In the genomic region with DNA sequence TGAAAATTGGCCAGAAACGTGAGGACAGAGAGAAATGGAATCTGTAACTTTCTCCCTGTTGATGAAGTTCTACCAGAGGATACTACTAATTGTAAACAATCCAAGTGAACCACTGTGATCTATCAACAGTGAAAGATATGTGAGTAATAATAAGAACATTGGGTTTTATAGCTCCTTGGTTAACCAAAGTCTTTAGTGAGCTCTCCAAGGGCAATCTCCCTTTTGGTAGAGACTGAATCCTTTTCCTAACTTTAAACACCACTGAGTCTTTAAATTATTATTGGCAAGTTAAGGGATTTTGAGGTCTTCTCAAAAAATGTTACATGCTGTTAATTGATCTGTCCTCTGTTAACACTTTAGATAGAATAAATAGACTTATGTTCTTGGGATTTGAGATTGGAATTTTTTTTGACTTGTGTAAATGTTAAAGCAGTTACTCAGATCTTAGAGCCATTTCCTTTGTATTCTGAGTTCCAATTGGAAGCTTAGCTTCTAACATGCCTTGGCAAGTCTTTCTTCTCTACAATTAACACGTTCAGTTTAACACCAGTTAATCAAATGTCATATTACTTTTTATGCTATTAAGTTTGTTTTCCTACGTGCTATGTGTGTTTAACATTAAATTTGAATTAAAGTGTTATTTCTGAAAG, we compare ENCODE assay signal across 18 cellular contexts.
A peak's percentile ranks its signal among the peaks of the same experiment; 100 is the strongest.
DNase-seq lines count a peak whose midpoint lies in the region; ATAC-seq, FAIRE-seq and TF ChIP-seq lines count a peak whose summit lies in the region.
"Had no signal": no experiment of that assay in that cellular context is flagged by ENCODE, and none has a peak within 500 bp of the region (broad histone marks: within the 10 kb centered on the region; RNA-seq: fewer than 3 reads in every experiment).

No MANE protein-coding gene starts in this region.

- H3K79me1 ChIP-seq in IMR-90 (ENCODE audit: low read depth in 1 of 2, low read length in 2 of 2), result no peaks in the 10 kb centered on the region

- no peak overlapping the region for H3K23ac ChIP-seq in IMR-90 (ENCODE audit: low read depth, low read length)

- intact Hi-C loops in IMR-90 (cut with micrococcal nuclease) (no loop called here), prostate gland (cut with DNase I) (no loop called here)

- no peak overlapping the region for H2AK9ac ChIP-seq in IMR-90 (replicated peaks; ENCODE audit: low read depth, low read length, poor library complexity)

- no peaks in the 10 kb centered on the region for H4K20me1 ChIP-seq in IMR-90 (ENCODE audit: insufficient read depth, low read length)
- H4K20me1 ChIP-seq in keratinocyte (ENCODE audit: control insufficient read depth, extremely low read depth, insufficient read depth, low read length), result no peaks in the 10 kb centered on the region

- H4K5ac ChIP-seq in IMR-90 (ENCODE audit: low read depth, low read length), result peak overlapping the region; percentile 96

- H2BK15ac ChIP-seq in IMR-90 (ENCODE audit: low read depth, low read length), result no peak overlapping the region; the same call in 2 of the 3 replicates

- H3K4ac ChIP-seq in IMR-90 (ENCODE audit: low read depth, low read length), result peak overlapping the region; percentile 26; the same call in 1 of the 2 replicates

- TF ChIP-seq RAD21 in A549 (conservative IDR thresholded peaks at IDR 0.05 in 1 of 2, IDR thresholded peaks at IDR 0.05 in 1 of 2), result no peak
- no peak for TF ChIP-seq RAD21 in IMR-90 (IDR thresholded peaks at IDR 0.05; ENCODE audit: low read length)

- H3K27ac ChIP-seq in A549 (no peak overlapping the region), IMR-90 (ENCODE audit: insufficient read depth, low read length) (peak overlapping the region; percentile 63; the same call in 1 of the 2 replicates), keratinocyte (ENCODE audit: control insufficient read depth, insufficient read depth, low read length) (peak overlapping the region; percentile 23), prostate gland (no peak overlapping the region)
- H3K27ac ChIP-seq: pancreas had no signal

- H3K4me2 ChIP-seq in A549, result no peak overlapping the region
- H3K4me2 ChIP-seq in IMR-90 (ENCODE audit: low read depth, low read length), result no peak overlapping the region
- peak overlapping the region; percentile 23 for H3K4me2 ChIP-seq in keratinocyte (ENCODE audit: control insufficient read depth, extremely low read depth, insufficient read depth, low read depth, low read length)

- peak overlapping the region; percentile 62 for H2BK20ac ChIP-seq in IMR-90 (ENCODE audit: low read depth, low read length)

- in situ Hi-C loops in IMR-90 (cut with MboI; ENCODE audit: low sequenced_read_pairs), result no loop called here

- dilution Hi-C loops in IMR-90 (cut with HindIII; ENCODE audit: low sequenced_read_pairs, unreplicated experiment) (no loop called here), keratinocyte (cut with MboI; ENCODE audit: extremely low pct_ligation_motif_present, low sequenced_read_pairs) (no loop called here)

- no peak for ATAC-seq in A549
- ATAC-seq in IMR-90 (ENCODE audit: low read depth), result peak; percentile 40
- ATAC-seq: activated CD4-positive, CD25-positive, alpha-beta regulatory T cell treated with anti-CD3 and anti-CD28 coated beads, Interleukin-2, amount 50 U/mL, for 24 hours; activated T-cell treated with anti-CD3 and anti-CD28 coated beads, Interleukin-2, amount 50 U/mL, for 72 hours; naive thymus-derived CD4-positive, alpha-beta T cell; pancreas had no signal

- no peak overlapping the region for H2AK5ac ChIP-seq in IMR-90 (ENCODE audit: low read depth, low read length)

- H2BK5ac ChIP-seq in IMR-90 (ENCODE audit: low read depth, low read length, poor library complexity, severe bottlenecking), result peak overlapping the region; percentile 89

- no peak for DNase-seq in A549 (ENCODE audit: low read depth in 1 of 2, low spot score in 1 of 2)
- DNase-seq in IMR-90, result peak; percentile 28
- peak; percentile 90 for DNase-seq in bronchial epithelial cell (ENCODE audit: low read depth)
- no peak for DNase-seq in keratinocyte (ENCODE audit: low read depth, low spot score)
- DNase-seq in NCI-H226, result no peak
- no peak for DNase-seq in activated effector memory CD4-positive, alpha-beta T cell treated with Interleukin-2 at 50 U/mL for 16 hours
- no peak for DNase-seq in A172 (ENCODE audit: low spot score)
- no peak for DNase-seq in prostate gland (ENCODE audit: low spot score)
- DNase-seq: 8988T; activated CD8-positive, alpha-beta memory T cell treated with anti-CD3 and anti-CD28 coated beads for 24 hours; activated T-cell treated with anti-CD3 and anti-CD28 coated beads, Interleukin-2, amount 50 U/mL, for 72 hours; DMS 273 treated with DMSO at 0.1 percent for 48 hours; naive thymus-derived CD4-positive, alpha-beta T cell; NCI-H1417 treated with DMSO at 0.1 percent for 48 hours; pancreas; stimulated activated CD4-positive, alpha-beta T cell treated with anti-CD3 and anti-CD28 coated beads, Interleukin-4, amount 100 ng/mL, for 24 hours had no signal

- BruUV-seq in IMR-90 (replicated peaks; lab: Mats Ljungman, UMichigan), result no TSS peak

- H3K56ac ChIP-seq in IMR-90 (ENCODE audit: extremely low read depth, insufficient read depth, low read length), result no peak overlapping the region

- peak; percentile 13 for FAIRE-seq in A549 (lab: Jason Lieb, UNC)
- no peak for FAIRE-seq in bronchial epithelial cell (lab: Jason Lieb, UNC)
- peak; percentile 80 for FAIRE-seq in keratinocyte (lab: Jason Lieb, UNC)
- FAIRE-seq: pancreas had no signal

- POLR2A ChIA-PET in A549 (lab: Yijun Ruan, JAX) (no interaction called here), IMR-90 (lab: Charles Lee; ENCODE audit: unreplicated experiment) (no interaction called here)

- no peaks in the 10 kb centered on the region for H3K79me2 ChIP-seq in keratinocyte (ENCODE audit: control insufficient read depth, insufficient read depth, low read length)

- H3K9ac ChIP-seq in IMR-90 (ENCODE audit: low read depth, low read length), result no peak overlapping the region
- H3K9ac ChIP-seq in keratinocyte (ENCODE audit: control insufficient read depth, extremely low read depth, insufficient read depth, low read length), result no peak overlapping the region

- no peaks in the 10 kb centered on the region for H3K9me3 ChIP-seq in A549
- no peaks in the 10 kb centered on the region for H3K9me3 ChIP-seq in IMR-90 (ENCODE audit: control insufficient read depth, insufficient read depth, low read length)
- no peaks in the 10 kb centered on the region for H3K9me3 ChIP-seq in keratinocyte (ENCODE audit: control insufficient read depth, low read depth, low read length)
- H3K9me3 ChIP-seq in prostate gland, result no peaks in the 10 kb centered on the region
- H3K9me3 ChIP-seq: HAP-1, pancreas had no signal

- TF ChIP-seq CTCF in A549 (IDR thresholded peaks at IDR 0.05) (no peak), IMR-90 (conservative IDR thresholded peaks at IDR 0.05; ENCODE audit: low read depth, low read length) (no peak), bronchial epithelial cell (IDR thresholded peaks at IDR 0.05; ENCODE audit: insufficient read depth, low read length, severe bottlenecking) (no peak), keratinocyte (optimal IDR thresholded peaks at IDR 0.05 in 1 of 3, IDR thresholded peaks at IDR 0.05 in 1 of 3, conservative IDR thresholded peaks at IDR 0.05 in 1 of 3; ENCODE audit: extremely low read depth in 1 of 3, insufficient read depth in 2 of 3, low read length in 3 of 3) (no peak), prostate gland (IDR thresholded peaks at IDR 0.05) (no peak)

- H2AFZ ChIP-seq in IMR-90 (replicated peaks; ENCODE audit: low read length, poor library complexity), result no peak overlapping the region
- peak overlapping the region; percentile 63 for H2AFZ ChIP-seq in keratinocyte (ENCODE audit: control insufficient read depth, low read length)

- WGBS in A549 (ENCODE audit: missing lambda C conversion rate), result 32% methylated on average over 3 of the region's 3 CpGs
- no CpG with 5 or more reads among the region's 3 CpGs for WGBS in IMR-90 (ENCODE audit: extremely low coverage in 2 of 2, insufficient read length in 1 of 2), 2 experiments
- WGBS in prostate gland, result 33% methylated on average over 3 of the region's 3 CpGs

- H3K27me3 ChIP-seq in IMR-90 (ENCODE audit: control insufficient read depth, insufficient read depth, low read length), result no peaks in the 10 kb centered on the region
- no peaks in the 10 kb centered on the region for H3K27me3 ChIP-seq in bronchial epithelial cell (ENCODE audit: control insufficient read depth, insufficient read depth, low read length)
- no peaks in the 10 kb centered on the region for H3K27me3 ChIP-seq in keratinocyte (ENCODE audit: control insufficient read depth, extremely low read depth, insufficient read depth, low read length)
- no peaks in the 10 kb centered on the region for H3K27me3 ChIP-seq in prostate gland (replicated peaks; ENCODE audit: insufficient read depth)
- H3K27me3 ChIP-seq: pancreas had no signal

- H3K36me3 ChIP-seq in IMR-90 (ENCODE audit: control insufficient read depth, insufficient read depth, low read length), result no peaks in the 10 kb centered on the region
- no peaks in the 10 kb centered on the region for H3K36me3 ChIP-seq in bronchial epithelial cell (ENCODE audit: control insufficient read depth, insufficient read depth, low read length)
- H3K36me3 ChIP-seq in keratinocyte (ENCODE audit: control insufficient read depth in 2 of 2, extremely low read depth in 1 of 2, insufficient read depth in 2 of 2, low read length in 2 of 2), result no peaks in the 10 kb centered on the region
- H3K36me3 ChIP-seq in prostate gland, result no peaks in the 10 kb centered on the region
- H3K36me3 ChIP-seq: HAP-1, pancreas had no signal

- H2BK120ac ChIP-seq in IMR-90 (ENCODE audit: low read depth, low read length), result peak overlapping the region; percentile 59; the same call in 1 of the 2 replicates

- H3K14ac ChIP-seq in IMR-90 (replicated peaks; ENCODE audit: low read depth, low read length), result peak overlapping the region; percentile 48

- CTCF ChIA-PET in A549 (lab: Yijun Ruan, JAX), result no interaction called here
- CTCF ChIA-PET in IMR-90 (lab: Yijun Ruan, JAX), result interaction anchor here (1.1 kb wide), 1 partner anchor 47 kb away, joined by 3 read pairs; no protein-coding TSS in a partner anchor

- TF ChIP-seq POLR2A in A549 (IDR thresholded peaks at IDR 0.05; ENCODE audit: low read length) (no peak), IMR-90 (IDR thresholded peaks at IDR 0.05; ENCODE audit: low read depth, low read length) (no peak), prostate gland (IDR thresholded peaks at IDR 0.05) (no peak)

- H3K4me1 ChIP-seq in A549 (no peaks in the 10 kb centered on the region), IMR-90 (ENCODE audit: control insufficient read depth, insufficient read depth, low read length) (peaks cover 5% of the 10 kb centered on the region), keratinocyte (ENCODE audit: control insufficient read depth, extremely low read depth, insufficient read depth, low read length) (peaks cover 14% of the 10 kb centered on the region), prostate gland (replicated peaks) (no peaks in the 10 kb centered on the region)
- H3K4me1 ChIP-seq: HAP-1, pancreas had no signal

- peak overlapping the region in 1 of 2 experiments; percentile 69; a peak in 2 of 4 replicates for H4K8ac ChIP-seq in IMR-90 (ENCODE audit: low read depth in 2 of 2, low read length in 2 of 2)

- H3K9me1 ChIP-seq in IMR-90 (ENCODE audit: insufficient read depth, low read length), result no peaks in the 10 kb centered on the region
- no peaks in the 10 kb centered on the region for H3K9me1 ChIP-seq in keratinocyte (ENCODE audit: control insufficient read depth, extremely low read depth, insufficient read depth, low read length)

- TF ChIP-seq EP300 in A549 (IDR thresholded peaks at IDR 0.05), result no peak

- H4K91ac ChIP-seq in IMR-90 (ENCODE audit: insufficient read depth, low read depth, low read length), result no peak overlapping the region

- H3K18ac ChIP-seq in IMR-90 (ENCODE audit: low read depth, low read length), result peak overlapping the region; percentile 95

- no peak overlapping the region for H3K4me3 ChIP-seq in A549
- H3K4me3 ChIP-seq in IMR-90 (ENCODE audit: insufficient read depth, low read depth, low read length), result no peak overlapping the region
- H3K4me3 ChIP-seq in bronchial epithelial cell (ENCODE audit: low read depth, low read length), result no peak overlapping the region
- H3K4me3 ChIP-seq in keratinocyte (ENCODE audit: control insufficient read depth in 2 of 3, extremely low read depth in 1 of 3, insufficient read depth in 2 of 3, low read depth in 1 of 3, low read length in 3 of 3), result no peak overlapping the region
- H3K4me3 ChIP-seq in prostate gland, result no peak overlapping the region
- H3K4me3 ChIP-seq: HAP-1, pancreas had no signal

Comparison
In these comparisons a context has a peak if more than half of its experiments do, and no peak if none do; other contexts are left out.
1. DNase-seq: peak in IMR-90 (single experiment) and bronchial epithelial cell (single experiment); none in A549 (0 of 2), keratinocyte (single experiment), NCI-H226 (single experiment), activated effector memory CD4-positive, alpha-beta T cell treated with Interleukin-2 at 50 U/mL for 16 hours (single experiment), A172 (single experiment) and prostate gland (single experiment).
2. H3K27ac ChIP-seq: peak in IMR-90 (single experiment) and keratinocyte (single experiment); none in A549 (0 of 2) and prostate gland (0 of 2).